Comparison of ENCODE assay signal across 7 cellular contexts in genomic region chr6:116413357-116413756, GRCh38. TPM values are rescaled to one million over a fixed set of nuclear protein-coding genes. Genes with fewer than 3 reads are reported as not detected.
"Had no signal": no experiment of that assay in that cellular context is flagged by ENCODE, and none has a peak within 500 bp of the region (broad histone marks: within the 10 kb centered on the region; RNA-seq: fewer than 3 reads in every experiment).

No MANE protein-coding gene starts in this region.

- H2AFZ ChIP-seq: GM23248 had no signal

- H3K27ac Mint-ChIP-seq: H9 had no signal

- H3K9ac ChIP-seq: GM23248 had no signal

- H3K4me3 Mint-ChIP-seq: H9 had no signal

- H3K9me3 Mint-ChIP-seq: H9, IgD-negative memory B cell had no signal

- H3K27ac ChIP-seq: GM23248, HL-60 had no signal

- ATAC-seq: HepG2 had no signal

- DNase-seq: GM23248, H9, HCEC 1CT, KBM-7 had no signal

- H3K27me3 Mint-ChIP-seq: IgD-negative memory B cell had no signal

- H3K4me3 ChIP-seq: GM23248 had no signal

RNA-seq across cellular contexts. Expression of gene CALHM6, which starts 47.8 kb away (rescaled TPM):
- total RNA-seq: GM23248, HepG2 had no signal
- polyA plus RNA-seq: HepG2 had no signal
